Comparison of ENCODE assay signal across 13 cellular contexts in genomic region chr2:73004466-73004865, GRCh38.
"Had no signal": no experiment of that assay in that cellular context is flagged by ENCODE, and none has a peak within 500 bp of the region (broad histone marks: within the 10 kb centered on the region; RNA-seq: fewer than 3 reads in every experiment).

No MANE protein-coding gene starts in this region.

- DNase-seq: activated CD4-positive, alpha-beta T cell treated with anti-CD3 and anti-CD28 coated beads for 48 hours; activated CD8-positive, alpha-beta memory T cell treated with anti-CD3 and anti-CD28 coated beads, Interleukin-2, amount 50 U/mL, for 4 hours; activated CD8-positive, alpha-beta T cell treated with anti-CD3 and anti-CD28 coated beads for 36 hours; activated naive CD4-positive, alpha-beta T cell treated with Interleukin-2 at 50 U/mL for 16 hours; left ventricle myocardium superior; nucleus accumbens; stimulated activated CD4-positive, alpha-beta T cell treated with anti-CD3 and anti-CD28 coated beads, Interleukin-15, amount 100 ng/mL, for 24 hours; stimulated activated CD4-positive, alpha-beta T cell treated with anti-CD3 and anti-CD28 coated beads, Interleukin-4, amount 100 ng/mL, for 24 hours; stimulated activated naive CD4-positive, alpha-beta T cell; T-helper 1 cell had no signal

- H3K27me3 ChIP-seq: esophagus muscularis mucosa had no signal

- ATAC-seq: activated CD8-positive, alpha-beta T cell treated with anti-CD3 and anti-CD28 coated beads for 36 hours; left ventricle myocardium superior; SK-N-SH treated with all-trans-retinoic acid at 6 μM for 48 hours had no signal

- H3K27ac ChIP-seq: esophagus muscularis mucosa, VCaP had no signal

- H3K4me1 ChIP-seq: esophagus muscularis mucosa had no signal

- H3K4me3 ChIP-seq: esophagus muscularis mucosa had no signal

- H3K9me3 ChIP-seq: esophagus muscularis mucosa had no signal
